Comparison of ENCODE assay signal across 11 cellular contexts in genomic region chr1:233355841-233356704, GRCh38. TPM values are rescaled to one million over a fixed set of nuclear protein-coding genes. Genes with fewer than 3 reads are reported as not detected.
A peak's percentile ranks its signal among the peaks of the same experiment; 100 is the strongest.
DNase-seq lines count a peak whose midpoint lies in the region; ATAC-seq, FAIRE-seq and TF ChIP-seq lines count a peak whose summit lies in the region.
"Had no signal": no experiment of that assay in that cellular context is flagged by ENCODE, and none has a peak within 500 bp of the region (broad histone marks: within the 10 kb centered on the region; RNA-seq: fewer than 3 reads in every experiment).

No MANE protein-coding gene starts in this region.

- no peaks in the 10 kb centered on the region for H3K36me3 ChIP-seq in bronchial epithelial cell (ENCODE audit: control insufficient read depth, insufficient read depth, low read length)
- H3K36me3 ChIP-seq: gastrocnemius medialis had no signal

- TF ChIP-seq CTCF in bronchial epithelial cell (IDR thresholded peaks at IDR 0.05; ENCODE audit: insufficient read depth, low read length, severe bottlenecking) = no peak

- peak; percentile 23 for FAIRE-seq in bronchial epithelial cell (lab: Jason Lieb, UNC)
- FAIRE-seq: A204.1 had no signal

- no peak for DNase-seq in activated CD4-positive, CD25-positive, alpha-beta regulatory T cell treated with anti-CD3 and anti-CD28 coated beads, Interleukin-2, amount 50 U/mL, for 72 hours
- DNase-seq in bronchial epithelial cell (ENCODE audit: low read depth) = no peak
- no peak for DNase-seq in SIG-M5 treated with dmso at 0.1 percent for 504 hours (lab: John Stamatoyannopoulos, UW; ENCODE audit: unreplicated experiment)
- DNase-seq: gastrocnemius medialis had no signal

- H3K27me3 ChIP-seq in bronchial epithelial cell (ENCODE audit: control insufficient read depth, insufficient read depth, low read length) = no peaks in the 10 kb centered on the region
- H3K27me3 ChIP-seq: gastrocnemius medialis had no signal

- peak; percentile 71 to 80 for ATAC-seq in activated CD4-positive, CD25-positive, alpha-beta regulatory T cell treated with anti-CD3 and anti-CD28 coated beads, Interleukin-2, amount 50 U/mL, for 24 hours
- ATAC-seq in GM21526 (IDR thresholded peaks at IDR 0.05; ENCODE audit: low FRiP score, unreplicated experiment) (peak; percentile 80), HG03432 (IDR thresholded peaks at IDR 0.05; ENCODE audit: unreplicated experiment) (peak; percentile 79), GM21576 (IDR thresholded peaks at IDR 0.05; ENCODE audit: unreplicated experiment) (no peak), GM21423 (IDR thresholded peaks at IDR 0.05; ENCODE audit: unreplicated experiment) (no peak)
- ATAC-seq: gastrocnemius medialis had no signal

- H3K4me3 ChIP-seq in bronchial epithelial cell (ENCODE audit: low read depth, low read length) = no peak overlapping the region
- H3K4me3 ChIP-seq: gastrocnemius medialis had no signal

RNA-seq across cellular contexts. Expression of gene MAP3K21, which starts 28.5 kb away (rescaled TPM):
- total RNA-seq in bronchial epithelial cell = 6.6 and 6.9 TPM in 2 replicates
- total RNA-seq: LHCN-M2 had no signal

Comparison
In these comparisons a context has a peak if more than half of its experiments do, and no peak if none do; other contexts are left out.
1. ATAC-seq: peak in activated CD4-positive, CD25-positive, alpha-beta regulatory T cell treated with anti-CD3 and anti-CD28 coated beads, Interleukin-2, amount 50 U/mL, for 24 hours (2 of 2), GM21526 (single experiment) and HG03432 (single experiment); none in GM21576 (single experiment) and GM21423 (single experiment).